In genomic region chr19:5952193-5953033, GRCh38 we compare ENCODE assay signal across 9 cellular contexts. TPM values are rescaled to one million over a fixed set of nuclear protein-coding genes. Genes with fewer than 3 reads are reported as not detected.
DNase-seq lines count a peak whose midpoint lies in the region; ATAC-seq and TF ChIP-seq lines count a peak whose summit lies in the region.
"Had no signal": no experiment of that assay in that cellular context is flagged by ENCODE, and none has a peak within 500 bp of the region (broad histone marks: within the 10 kb centered on the region; RNA-seq: fewer than 3 reads in every experiment).

No MANE protein-coding gene starts in this region.

- H3K4me3 Mint-ChIP-seq in activated naive CD4-positive, alpha-beta T cell treated with anti-CD3 and anti-CD28 coated beads for 36 hours: no peak overlapping the region
- peak overlapping the region in 1 of 3 donors; percentile 86 for H3K4me3 Mint-ChIP-seq in T-cell

- TF ChIP-seq CTCF in gastroesophageal sphincter (IDR thresholded peaks at IDR 0.05) (no peak), tibial nerve (IDR thresholded peaks at IDR 0.05) (no peak)

- no peaks in the 10 kb centered on the region for H3K27me3 Mint-ChIP-seq in activated naive CD4-positive, alpha-beta T cell treated with anti-CD3 and anti-CD28 coated beads for 36 hours (ENCODE audit: low read depth)
- no peaks in the 10 kb centered on the region for H3K27me3 Mint-ChIP-seq in T-cell

- no peak for TF ChIP-seq POLR2A in gastroesophageal sphincter (IDR thresholded peaks at IDR 0.05)
- no peak for TF ChIP-seq POLR2A in tibial nerve (IDR thresholded peaks at IDR 0.05)

- H3K27me3 ChIP-seq in gastroesophageal sphincter (no peaks in the 10 kb centered on the region), tibial nerve (no peaks in the 10 kb centered on the region)

- TF ChIP-seq EP300 in gastroesophageal sphincter (IDR thresholded peaks at IDR 0.05) (no peak), tibial nerve (IDR thresholded peaks at IDR 0.05) (no peak)

- intact Hi-C loops in activated naive CD4-positive, alpha-beta T cell treated with anti-CD3 and anti-CD28 coated beads for 36 hours (cut with micrococcal nuclease): loop anchor here (1.0 to 5.0 kb wide), 2 partner anchors 10 to 125 kb away; no protein-coding TSS in a partner anchor

- H3K9me3 ChIP-seq in gastroesophageal sphincter (no peaks in the 10 kb centered on the region), tibial nerve (no peaks in the 10 kb centered on the region)

- peak overlapping the region; percentile 87 for H3K27ac Mint-ChIP-seq in activated naive CD4-positive, alpha-beta T cell treated with anti-CD3 and anti-CD28 coated beads for 36 hours
- peak overlapping the region; percentile 93 to 98 for H3K27ac Mint-ChIP-seq in T-cell

- H3K4me3 ChIP-seq in gastroesophageal sphincter: no peak overlapping the region
- H3K4me3 ChIP-seq in tibial nerve: no peak overlapping the region

- CTCF ChIA-PET in activated naive CD4-positive, alpha-beta T cell treated with anti-CD3 and anti-CD28 coated beads for 36 hours (lab: Charles Lee): interaction anchor here (1.1 to 6.2 kb wide), 3 partner anchors 15 to 148 kb away, joined by 4 to 48 read pairs (median 4); no protein-coding TSS in a partner anchor
- CTCF ChIA-PET in T-cell (lab: Charles Lee): interaction anchor here (0.6 to 1.2 kb wide), 4 partner anchors 15 to 49 kb away, joined by 3 to 4 read pairs (median 3); no protein-coding TSS in a partner anchor

- no peaks in the 10 kb centered on the region for H3K9me3 Mint-ChIP-seq in activated naive CD4-positive, alpha-beta T cell treated with anti-CD3 and anti-CD28 coated beads for 36 hours
- no peaks in the 10 kb centered on the region for H3K9me3 Mint-ChIP-seq in T-cell

- ATAC-seq in T-cell (replicated peaks in 1 of 4): no peak
- ATAC-seq in gastroesophageal sphincter: no peak
- no peak for ATAC-seq in HG03108 (IDR thresholded peaks at IDR 0.05; ENCODE audit: unreplicated experiment)

- H3K4me1 Mint-ChIP-seq in activated naive CD4-positive, alpha-beta T cell treated with anti-CD3 and anti-CD28 coated beads for 36 hours (ENCODE audit: low read depth): peaks cover 96% of the 10 kb centered on the region
- H3K4me1 Mint-ChIP-seq in T-cell: peaks cover 88 to 95% (median 95%) of the 10 kb centered on the region in 3 donors

- 54 to 57% methylated on average over 9 to 12 of the region's 18 CpGs for WGBS in gastroesophageal sphincter (ENCODE audit: low coverage in 1 of 2), 2 donors
- 65 to 68% methylated on average over 18 of the region's 18 CpGs for WGBS in tibial nerve, 2 donors

- H3K27ac ChIP-seq in gastroesophageal sphincter: peak overlapping the region; percentile 80 to 86 (median 84)
- H3K27ac ChIP-seq in tibial nerve: peak overlapping the region in 3 of 4 donors; percentile 74 to 92 (median 85)

- H3K36me3 Mint-ChIP-seq in activated naive CD4-positive, alpha-beta T cell treated with anti-CD3 and anti-CD28 coated beads for 36 hours (ENCODE audit: low read depth): peaks cover 32% of the 10 kb centered on the region
- peaks cover 7% of the 10 kb centered on the region for H3K36me3 Mint-ChIP-seq in T-cell

- H3K4me1 ChIP-seq in gastroesophageal sphincter: peaks cover 37 to 100% (median 83%) of the 10 kb centered on the region in 3 donors
- H3K4me1 ChIP-seq in tibial nerve: peaks cover 0 to 99% (median 75%) of the 10 kb centered on the region in 4 donors

- POLR2A ChIA-PET in T-cell (lab: Charles Lee): interaction anchor here in 1 of 2 donors (0.5 to 1.1 kb wide), 2 partner anchors 8 to 49 kb away, joined by 3 to 5 read pairs; no protein-coding TSS in a partner anchor

- H3K36me3 ChIP-seq in gastroesophageal sphincter (no peaks in the 10 kb centered on the region), tibial nerve (no peaks in the 10 kb centered on the region)

- DNase-seq in activated naive CD4-positive, alpha-beta T cell treated with anti-CD3 and anti-CD28 coated beads for 36 hours: no peak
- no peak for DNase-seq in activated naive CD4-positive, alpha-beta T cell (lab: John Stamatoyannopoulos, UW)
- DNase-seq in T-cell: no peak
- DNase-seq in tibial nerve (ENCODE audit: low spot score in 2 of 2): no peak
- DNase-seq in NK-92 treated with Interleukin-12 subunit alpha and Interleukin-12 subunit beta, amount 100 ng/mL, for 24 hours (lab: John Stamatoyannopoulos, UW): no peak
- no peak for DNase-seq in NCI-H1930 (lab: John Stamatoyannopoulos, UW)
- DNase-seq: SIG-M5 had no signal

RNA-seq across cellular contexts. Expression of gene RANBP3, which starts 25.5 kb away (rescaled TPM):
- 10 to 100 TPM; 77.9 to 80.5 TPM for total RNA-seq in activated naive CD4-positive, alpha-beta T cell treated with anti-CD3 and anti-CD28 coated beads for 36 hours
- total RNA-seq in T-cell (100 to 1,000 TPM in 2 of 5 donors, 10 to 100 TPM in 3; 90.2 to 101 (median 98.3) TPM), gastroesophageal sphincter (100 to 1,000 TPM in 2 of 4 donors, 10 to 100 TPM in 2; 87.0 to 125 (median 104) TPM), tibial nerve (100 to 1,000 TPM in 2 of 4 donors, 10 to 100 TPM in 2; 75.4 to 129 (median 95.6) TPM)

RNA-seq across cellular contexts. Expression of gene CAPS, which starts 38.4 kb away (rescaled TPM):
- 1 to 10 TPM; 2.1 to 2.8 TPM for total RNA-seq in activated naive CD4-positive, alpha-beta T cell treated with anti-CD3 and anti-CD28 coated beads for 36 hours
- total RNA-seq in T-cell: 10 to 100 TPM; 43.3 to 74.8 (median 69.8) TPM
- 10 to 100 TPM in 3 of 4 donors, 1 to 10 TPM in 1; 10.0 to 19.6 (median 15.2) TPM for total RNA-seq in gastroesophageal sphincter
- 10 to 100 TPM; 67.5 to 95.0 (median 77.4) TPM for total RNA-seq in tibial nerve

RNA-seq across cellular contexts. Expression of gene VMAC, which starts 47.7 kb away (rescaled TPM):
- total RNA-seq in activated naive CD4-positive, alpha-beta T cell treated with anti-CD3 and anti-CD28 coated beads for 36 hours: 1 to 10 TPM; 1.5 to 2.0 TPM
- total RNA-seq in T-cell (10 to 100 TPM; 23.8 to 35.9 (median 30.9) TPM), gastroesophageal sphincter (1 to 10 TPM; 5.0 to 9.3 (median 8.0) TPM), tibial nerve (10 to 100 TPM in 3 of 4 donors, 1 to 10 TPM in 1; 8.3 to 16.7 (median 13.9) TPM)

RNA-seq across cellular contexts. Expression of gene NDUFA11, which starts 48.8 kb away (rescaled TPM):
- total RNA-seq in activated naive CD4-positive, alpha-beta T cell treated with anti-CD3 and anti-CD28 coated beads for 36 hours: 100 to 1,000 TPM; 226 to 228 TPM
- total RNA-seq in T-cell (100 to 1,000 TPM; 106 to 198 (median 185) TPM), gastroesophageal sphincter (100 to 1,000 TPM; 244 to 299 (median 265) TPM), tibial nerve (100 to 1,000 TPM; 184 to 350 (median 216) TPM)
